10 cellular contexts compared by ENCODE assay signal in the genomic region with DNA sequence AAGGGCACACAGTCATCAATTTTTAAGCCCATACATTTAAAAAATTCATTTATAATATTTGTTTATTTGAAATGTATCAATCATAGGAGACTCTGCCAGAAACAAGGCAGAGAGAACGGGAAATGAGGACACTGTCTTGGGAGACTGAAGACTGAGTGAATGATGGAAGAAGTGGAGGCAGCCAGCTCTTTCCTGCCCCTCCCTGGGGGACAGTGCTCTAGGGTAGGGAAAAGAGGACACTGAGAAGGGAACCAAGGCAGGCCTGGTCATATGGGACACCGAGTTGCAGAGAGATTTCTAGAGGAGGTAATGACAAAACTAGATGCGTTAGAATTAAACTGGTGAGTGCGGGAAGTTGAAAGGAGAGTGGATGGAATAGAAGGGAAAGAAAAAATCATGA. TPM values are rescaled to one million over a fixed set of nuclear protein-coding genes. Genes with fewer than 3 reads are reported as not detected.
DNase-seq lines count a peak whose midpoint lies in the region; ATAC-seq and TF ChIP-seq lines count a peak whose summit lies in the region.
"Had no signal": no experiment of that assay in that cellular context is flagged by ENCODE, and none has a peak within 500 bp of the region (broad histone marks: within the 10 kb centered on the region; RNA-seq: fewer than 3 reads in every experiment).

No MANE protein-coding gene starts in this region.

- H3K27ac ChIP-seq in mucosa of rectum (ENCODE audit: low read depth in 2 of 2, low read length in 2 of 2) = peak overlapping the region; percentile 29 to 43
- peak overlapping the region in 2 of 3 donors; percentile 45 to 59 for H3K27ac ChIP-seq in thyroid gland

- intact Hi-C loops in thyroid gland (cut with DNase I) = no loop called here

- H3K27me3 Mint-ChIP-seq in T-helper 2 cell treated with Interferon-gamma antibody and Interleukin-4, amounts not matched to agents 5 μg/mL and 100 μg/mL, for 36 hours (ENCODE audit: low read depth) = no peaks in the 10 kb centered on the region
- no peaks in the 10 kb centered on the region for H3K27me3 Mint-ChIP-seq in chondrocyte (ENCODE audit: low read depth)

- H3K9me3 Mint-ChIP-seq in T-helper 2 cell treated with Interferon-gamma antibody and Interleukin-4, amounts not matched to agents 5 μg/mL and 100 μg/mL, for 36 hours = peaks cover 5% of the 10 kb centered on the region
- no peaks in the 10 kb centered on the region for H3K9me3 Mint-ChIP-seq in chondrocyte (ENCODE audit: low read depth)

- no peak for ATAC-seq in HG03565 (IDR thresholded peaks at IDR 0.05; ENCODE audit: unreplicated experiment)

- WGBS in thyroid gland, 2 donors = 69 to 81% methylated on average over 4 of the region's 4 CpGs

- H3K4me3 ChIP-seq in mucosa of rectum (ENCODE audit: low read length in 2 of 2) = no peak overlapping the region
- no peak overlapping the region for H3K4me3 ChIP-seq in thyroid gland (replicated peaks in 1 of 3)

- no peak overlapping the region for H3K4me3 Mint-ChIP-seq in T-helper 2 cell treated with Interferon-gamma antibody and Interleukin-4, amounts not matched to agents 5 μg/mL and 100 μg/mL, for 36 hours
- no peak overlapping the region for H3K4me3 Mint-ChIP-seq in chondrocyte (ENCODE audit: unreplicated experiment)

- peak overlapping the region; percentile 73 for H3K27ac Mint-ChIP-seq in T-helper 2 cell treated with Interferon-gamma antibody and Interleukin-4, amounts not matched to agents 5 μg/mL and 100 μg/mL, for 36 hours
- peak overlapping the region; percentile 85 for H3K27ac Mint-ChIP-seq in chondrocyte (ENCODE audit: unreplicated experiment)

- peaks cover 7% of the 10 kb centered on the region for H3K36me3 Mint-ChIP-seq in T-helper 2 cell treated with Interferon-gamma antibody and Interleukin-4, amounts not matched to agents 5 μg/mL and 100 μg/mL, for 36 hours (ENCODE audit: low read depth)
- H3K36me3 Mint-ChIP-seq in chondrocyte (ENCODE audit: low read depth) = no peaks in the 10 kb centered on the region

- no peak for TF ChIP-seq POLR2A in thyroid gland (IDR thresholded peaks at IDR 0.05)

- no peaks in the 10 kb centered on the region for H3K36me3 ChIP-seq in mucosa of rectum (ENCODE audit: control insufficient read depth in 2 of 2, insufficient read depth in 2 of 2, low read length in 2 of 2)
- no peaks in the 10 kb centered on the region for H3K36me3 ChIP-seq in thyroid gland

- H3K9me3 ChIP-seq in mucosa of rectum (ENCODE audit: control insufficient read depth in 2 of 2, low read length in 2 of 2) (no peaks in the 10 kb centered on the region), thyroid gland (no peaks in the 10 kb centered on the region)

- no peaks in the 10 kb centered on the region for H3K27me3 ChIP-seq in mucosa of rectum (ENCODE audit: control insufficient read depth in 2 of 2, insufficient read depth in 2 of 2, low read length in 2 of 2)
- H3K27me3 ChIP-seq in thyroid gland = no peaks in the 10 kb centered on the region

- H3K4me1 ChIP-seq in mucosa of rectum (ENCODE audit: control insufficient read depth in 2 of 2, insufficient read depth in 2 of 2, low read length in 2 of 2) = peaks cover 13 to 25% of the 10 kb centered on the region in 2 donors
- H3K4me1 ChIP-seq in thyroid gland = peaks cover 0 to 17% of the 10 kb centered on the region in 2 donors

- TF ChIP-seq CTCF in chondrocyte (IDR thresholded peaks at IDR 0.05) (no peak), thyroid gland (IDR thresholded peaks at IDR 0.05) (no peak)

- H3K9ac ChIP-seq in mucosa of rectum (ENCODE audit: low read depth in 1 of 2, low read length in 2 of 2) = no peak overlapping the region

- peaks cover 47% of the 10 kb centered on the region for H3K4me1 Mint-ChIP-seq in T-helper 2 cell treated with Interferon-gamma antibody and Interleukin-4, amounts not matched to agents 5 μg/mL and 100 μg/mL, for 36 hours (ENCODE audit: low read depth)
- H3K4me1 Mint-ChIP-seq in chondrocyte (ENCODE audit: low read depth) = peaks cover 37% of the 10 kb centered on the region

- no peak for DNase-seq in T-helper 2 cell treated with Interferon-gamma antibody and Interleukin-4, amounts not matched to agents 5 μg/mL and 100 μg/mL, for 36 hours (ENCODE audit: low spot score)
- DNase-seq in T-helper 2 cell = no peak
- no peak for DNase-seq in chondrocyte (ENCODE audit: low spot score)
- DNase-seq in thyroid gland = no peak
- DNase-seq in LoVo (ENCODE audit: low spot score) = no peak
- DNase-seq in ureter (ENCODE audit: low spot score) = no peak
- DNase-seq: NCI-H345, SW 1271 had no signal

RNA-seq across cellular contexts. Expression of a gene that starts 31.6 kb away (rescaled TPM):
- 13.7 to 14.2 TPM (median 13.8 TPM) in 3 replicates for total RNA-seq in chondrocyte
- 10 to 100 TPM in 1 of 4 donors, 1 to 10 TPM in 3; 7.4 to 11.8 (median 8.2) TPM for total RNA-seq in thyroid gland
- total RNA-seq in ureter = 24.1 TPM
